10 cellular contexts compared by ENCODE assay signal in genomic region chr12:109612975-109613502, GRCh38. TPM values are rescaled to one million over a fixed set of nuclear protein-coding genes. Genes with fewer than 3 reads are reported as not detected.
DNase-seq lines count a peak whose midpoint lies in the region; ATAC-seq and TF ChIP-seq lines count a peak whose summit lies in the region.
"Had no signal": no experiment of that assay in that cellular context is flagged by ENCODE, and none has a peak within 500 bp of the region (broad histone marks: within the 10 kb centered on the region; RNA-seq: fewer than 3 reads in every experiment).

No MANE protein-coding gene starts in this region.

- peaks cover 3 to 13% (median 9%) of the 10 kb centered on the region in 4 donors for H3K4me1 ChIP-seq in liver (ENCODE audit: control insufficient read depth in 4 of 4, insufficient read depth in 4 of 4, low read length in 3 of 4)
- H3K4me1 ChIP-seq: parathyroid adenoma had no signal

- no peak overlapping the region for H3K9ac ChIP-seq in liver (ENCODE audit: low read depth in 1 of 2, low read length in 2 of 2)
- H3K9ac ChIP-seq: parathyroid adenoma had no signal

- no peak overlapping the region for H3K27ac ChIP-seq in liver (ENCODE audit: low read depth in 1 of 2, low read length in 2 of 2)
- H3K27ac ChIP-seq: parathyroid adenoma had no signal

- WGBS in liver, result 74% methylated on average over 5 of the region's 5 CpGs

- in situ Hi-C loops in astrocyte of the cerebellum (cut with HindIII; ENCODE audit: low sequenced_read_pairs), result no loop called here

- no peaks in the 10 kb centered on the region for H3K36me3 ChIP-seq in liver (ENCODE audit: control insufficient read depth in 4 of 4, insufficient read depth in 3 of 4, low read depth in 1 of 4, low read length in 3 of 4)

- TF ChIP-seq RAD21 in liver (IDR thresholded peaks at IDR 0.05), result peak; percentile 35 to 71

- no peaks in the 10 kb centered on the region for H3K9me3 ChIP-seq in liver (ENCODE audit: control insufficient read depth in 4 of 4, low read length in 3 of 4)

- H3K4me3 ChIP-seq in astrocyte of the cerebellum (ENCODE audit: low read depth, low read length), result no peak overlapping the region
- no peak overlapping the region for H3K4me3 ChIP-seq in liver (ENCODE audit: low read depth in 1 of 3, low read length in 3 of 3)

- DNase-seq in DMS53 treated with DMSO at 0.1 percent for 48 hours (lab: John Stamatoyannopoulos, UW; ENCODE audit: unreplicated experiment) (peak; percentile 33), HT-29 (ENCODE audit: low spot score) (peak; percentile 34), astrocyte of the cerebellum (ENCODE audit: low read depth) (no peak), NCI-H146 (lab: John Stamatoyannopoulos, UW) (no peak)
- DNase-seq: activated T-cell treated with anti-CD3 and anti-CD28 coated beads, Interleukin-2, amount 50 U/mL, for 72 hours had no signal

- no peak for ATAC-seq in GM18502 (IDR thresholded peaks at IDR 0.05; ENCODE audit: poor library complexity, unreplicated experiment)
- no peak for ATAC-seq in HG02870 (IDR thresholded peaks at IDR 0.05; ENCODE audit: unreplicated experiment)
- ATAC-seq in GM21423 (IDR thresholded peaks at IDR 0.05; ENCODE audit: unreplicated experiment), result no peak
- ATAC-seq: activated T-cell treated with anti-CD3 and anti-CD28 coated beads, Interleukin-2, amount 50 U/mL, for 72 hours had no signal

- H3K27me3 ChIP-seq in liver (ENCODE audit: control insufficient read depth in 4 of 4, insufficient read depth in 4 of 4, low read length in 3 of 4), result no peaks in the 10 kb centered on the region

- TF ChIP-seq CTCF in astrocyte of the cerebellum (IDR thresholded peaks at IDR 0.05; ENCODE audit: low read depth, low read length, missing control alignments), result peak; percentile 37
- peak; percentile 38 for TF ChIP-seq CTCF in liver (IDR thresholded peaks at IDR 0.05; ENCODE audit: low read depth, low read length, missing input control)

TF ChIP-seq in liver, 16 proteins besides CTCF, POLR2A, EP300 and RAD21:
- TF ChIP-seq FOXA2 (IDR thresholded peaks at IDR 0.05), result no peak
- no peak for TF ChIP-seq REST (IDR thresholded peaks at IDR 0.05)
- no peak for TF ChIP-seq HNF4G (IDR thresholded peaks at IDR 0.05)
- TF ChIP-seq FOXA1 (IDR thresholded peaks at IDR 0.05), result no peak
- TF ChIP-seq RXRA (IDR thresholded peaks at IDR 0.05), result no peak
- TF ChIP-seq TAF1 (conservative IDR thresholded peaks at IDR 0.05), result no peak
- TF ChIP-seq ZBTB33 (IDR thresholded peaks at IDR 0.05), result no peak
- no peak for TF ChIP-seq JUND (IDR thresholded peaks at IDR 0.05)
- no peak for TF ChIP-seq NR2F2 (IDR thresholded peaks at IDR 0.05)
- TF ChIP-seq YY1 (IDR thresholded peaks at IDR 0.05), result no peak
- no peak for TF ChIP-seq ATF3 (IDR thresholded peaks at IDR 0.05)
- no peak for TF ChIP-seq GABPA (IDR thresholded peaks at IDR 0.05 in 1 of 2, conservative IDR thresholded peaks at IDR 0.05 in 1 of 2)
- no peak for TF ChIP-seq MAX (IDR thresholded peaks at IDR 0.05)

RNA-seq across cellular contexts. Expression of gene MVK, which starts 39.4 kb away (rescaled TPM):
- total RNA-seq in HT-29 (2014; rRNA removed; shearing (Covaris generic)), result 69.0 and 69.9 TPM in 2 replicates
- total RNA-seq in liver, result 10 to 100 TPM; 34.9 to 50.3 TPM
- 10 to 100 TPM; 39.0 to 43.8 TPM for polyA plus RNA-seq in liver

RNA-seq across cellular contexts. Expression of gene MMAB, which starts 39.7 kb away (rescaled TPM):
- 82.5 and 83.5 TPM in 2 replicates for total RNA-seq in HT-29 (2014; rRNA removed; shearing (Covaris generic))
- total RNA-seq in liver, result 10 to 100 TPM; 47.1 to 63.5 TPM
- polyA plus RNA-seq in liver, result 100 to 1,000 TPM in 1 of 2 donors, 10 to 100 TPM in 1; 90.6 to 101 TPM

Comparison
In these comparisons a context has a peak if more than half of its experiments do, and no peak if none do; other contexts are left out.
1. DNase-seq: peak in DMS53 treated with DMSO at 0.1 percent for 48 hours (single experiment) and HT-29 (single experiment); none in astrocyte of the cerebellum (single experiment) and NCI-H146 (single experiment).